ENCODE assay signal across 1 cellular context in genomic region chr16:4787068-4787467, GRCh38.
TF ChIP-seq lines count a peak whose summit lies in the region.

No MANE protein-coding gene starts in this region.

TF ChIP-seq in GM23338, 12 proteins besides CTCF, POLR2A, EP300 and RAD21 (continued from another document):
- no peak for TF ChIP-seq ZNF462 (CRISPR knock-in tag; IDR thresholded peaks at IDR 0.05)
